19 cellular contexts compared by ENCODE assay signal in the genomic region with DNA sequence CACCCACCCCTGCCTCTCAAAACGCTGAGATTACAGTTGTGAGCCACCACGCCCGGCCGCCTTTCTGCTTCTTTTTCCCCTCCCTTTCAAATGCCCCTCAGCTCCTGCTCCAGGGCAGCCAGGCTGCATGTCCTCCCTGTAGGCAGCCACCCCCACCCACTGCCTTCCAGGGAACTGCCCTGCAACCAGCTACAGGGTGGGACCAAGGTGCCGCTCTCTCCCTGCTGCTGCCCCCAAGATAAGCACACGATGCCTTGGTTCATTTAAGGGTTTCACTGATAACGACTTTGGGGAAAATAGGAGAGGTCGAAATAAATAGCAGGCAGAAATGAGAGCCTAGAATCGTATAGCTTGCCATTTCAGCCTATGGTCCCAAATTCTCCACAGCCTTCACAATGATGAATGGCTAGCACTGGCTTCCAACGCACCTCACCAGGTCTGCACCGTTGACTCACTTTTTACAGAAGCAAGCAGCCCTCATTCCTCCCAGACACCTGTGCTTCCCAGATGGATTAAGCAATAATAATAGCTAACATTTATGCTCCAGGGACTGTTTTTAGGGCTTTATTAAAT. TPM values are rescaled to one million over a fixed set of nuclear protein-coding genes. Genes with fewer than 3 reads are reported as not detected.
DNase-seq lines count a peak whose midpoint lies in the region; ATAC-seq lines count a peak whose summit lies in the region.
"Had no signal": no experiment of that assay in that cellular context is flagged by ENCODE, and none has a peak within 500 bp of the region (broad histone marks: within the 10 kb centered on the region; RNA-seq: fewer than 3 reads in every experiment).

No MANE protein-coding gene starts in this region.

- peaks cover 42% of the 10 kb centered on the region for H3K4me1 Mint-ChIP-seq in activated T-cell treated with anti-CD3 and anti-CD28 coated beads, Interleukin-2, amount 50 U/mL, for 24 hours (ENCODE audit: low read depth)
- peaks cover 25% of the 10 kb centered on the region for H3K4me1 Mint-ChIP-seq in activated T-helper 2 cell treated with anti-CD3 and anti-CD28 coated beads, Interferon-gamma antibody, Interleukin-2, Interleukin-4, amounts not matched to agents 10 μg/mL and 5 μg/mL and 100 μg/mL, durations not matched to agents 14 hours and 24 hours and 36 hours (ENCODE audit: low read depth)
- peaks cover 6 to 24% of the 10 kb centered on the region in 2 donors for H3K4me1 Mint-ChIP-seq in stimulated activated naive B cell treated with anti-CD40 and anti-IgM and Interleukin-4, amounts not matched to agents 10 μg/mL and 1 μg/mL and 100 μg/mL, for 72 hours

- no peaks in the 10 kb centered on the region for H3K9me3 Mint-ChIP-seq in activated T-cell treated with anti-CD3 and anti-CD28 coated beads, Interleukin-2, amount 50 U/mL, for 24 hours
- H3K9me3 Mint-ChIP-seq in activated T-helper 2 cell treated with anti-CD3 and anti-CD28 coated beads, Interferon-gamma antibody, Interleukin-2, Interleukin-4, amounts not matched to agents 10 μg/mL and 5 μg/mL and 100 μg/mL, durations not matched to agents 14 hours and 24 hours and 36 hours = no peaks in the 10 kb centered on the region
- no peaks in the 10 kb centered on the region for H3K9me3 Mint-ChIP-seq in stimulated activated naive B cell treated with anti-CD40 and anti-IgM and Interleukin-4, amounts not matched to agents 10 μg/mL and 1 μg/mL and 100 μg/mL, for 72 hours
- H3K9me3 Mint-ChIP-seq: HFFc6 had no signal

- H3K4me3 Mint-ChIP-seq in activated T-cell treated with anti-CD3 and anti-CD28 coated beads, Interleukin-2, amount 50 U/mL, for 24 hours = no peak overlapping the region
- no peak overlapping the region for H3K4me3 Mint-ChIP-seq in activated T-helper 2 cell treated with anti-CD3 and anti-CD28 coated beads, Interferon-gamma antibody, Interleukin-2, Interleukin-4, amounts not matched to agents 10 μg/mL and 5 μg/mL and 100 μg/mL, durations not matched to agents 14 hours and 24 hours and 36 hours (ENCODE audit: low read depth)
- H3K4me3 Mint-ChIP-seq in stimulated activated naive B cell treated with anti-CD40 and anti-IgM and Interleukin-4, amounts not matched to agents 10 μg/mL and 1 μg/mL and 100 μg/mL, for 72 hours = no peak overlapping the region
- H3K4me3 Mint-ChIP-seq: HFFc6 had no signal

- no peak for ATAC-seq in stimulated activated naive B cell treated with anti-CD40 and anti-IgM and Interleukin-4, amounts not matched to agents 10 μg/mL and 1 μg/mL and 100 μg/mL, for 72 hours (replicated peaks)
- ATAC-seq in HG03045 (IDR thresholded peaks at IDR 0.05; ENCODE audit: unreplicated experiment) = no peak
- ATAC-seq: A549, Panc1 had no signal

- H3K36me3 Mint-ChIP-seq in activated T-cell treated with anti-CD3 and anti-CD28 coated beads, Interleukin-2, amount 50 U/mL, for 24 hours (ENCODE audit: low read depth) = peaks cover 71% of the 10 kb centered on the region
- peaks cover 46% of the 10 kb centered on the region for H3K36me3 Mint-ChIP-seq in activated T-helper 2 cell treated with anti-CD3 and anti-CD28 coated beads, Interferon-gamma antibody, Interleukin-2, Interleukin-4, amounts not matched to agents 10 μg/mL and 5 μg/mL and 100 μg/mL, durations not matched to agents 14 hours and 24 hours and 36 hours (ENCODE audit: low read depth)
- peaks cover 29 to 46% of the 10 kb centered on the region in 2 donors for H3K36me3 Mint-ChIP-seq in stimulated activated naive B cell treated with anti-CD40 and anti-IgM and Interleukin-4, amounts not matched to agents 10 μg/mL and 1 μg/mL and 100 μg/mL, for 72 hours

- DNase-seq in activated T-cell treated with anti-CD3 and anti-CD28 coated beads, Interleukin-2, amount 50 U/mL, for 24 hours = no peak
- DNase-seq in activated T-cell treated with anti-CD3 and anti-CD28 coated beads for 4 hours (no peak), NCI-H69 (lab: John Stamatoyannopoulos, UW) (peak; percentile 12), NCI-H2107 treated with DMSO at 0.1 percent for 48 hours (lab: John Stamatoyannopoulos, UW; ENCODE audit: unreplicated experiment) (no peak)
- no peak for DNase-seq in activated T-helper 2 cell treated with anti-CD3 and anti-CD28 coated beads, Interferon-gamma antibody, Interleukin-2, Interleukin-4, amounts not matched to agents 10 μg/mL and 5 μg/mL and 100 μg/mL, durations not matched to agents 14 hours and 24 hours and 36 hours (ENCODE audit: low spot score)
- no peak for DNase-seq in stimulated activated naive B cell treated with anti-CD40 and anti-IgM and Interleukin-4, amounts not matched to agents 10 μg/mL and 1 μg/mL and 100 μg/mL, for 72 hours
- DNase-seq: Caco-2, DMS153, HFFc6, Karpas-422, MG63, NCI-H1092, NCI-H146, NCI-H2081, NCI-H510A, NCI-H82 had no signal

- H3K27me3 Mint-ChIP-seq in activated T-cell treated with anti-CD3 and anti-CD28 coated beads, Interleukin-2, amount 50 U/mL, for 24 hours = no peaks in the 10 kb centered on the region
- no peaks in the 10 kb centered on the region for H3K27me3 Mint-ChIP-seq in activated T-helper 2 cell treated with anti-CD3 and anti-CD28 coated beads, Interferon-gamma antibody, Interleukin-2, Interleukin-4, amounts not matched to agents 10 μg/mL and 5 μg/mL and 100 μg/mL, durations not matched to agents 14 hours and 24 hours and 36 hours (ENCODE audit: low read depth)
- H3K27me3 Mint-ChIP-seq in stimulated activated naive B cell treated with anti-CD40 and anti-IgM and Interleukin-4, amounts not matched to agents 10 μg/mL and 1 μg/mL and 100 μg/mL, for 72 hours = no peaks in the 10 kb centered on the region

- intact Hi-C loops in activated T-helper 2 cell treated with anti-CD3 and anti-CD28 coated beads, Interferon-gamma antibody, Interleukin-2, Interleukin-4, amounts not matched to agents 10 μg/mL and 5 μg/mL and 100 μg/mL, durations not matched to agents 14 hours and 24 hours and 36 hours (cut with micrococcal nuclease) = loop anchor here (5.0 kb wide), 2 partner anchors 41 to 159 kb away; a partner anchor contains a TSS

- H3K27ac Mint-ChIP-seq in activated T-cell treated with anti-CD3 and anti-CD28 coated beads, Interleukin-2, amount 50 U/mL, for 24 hours = peak overlapping the region; percentile 38
- peak overlapping the region; percentile 28 for H3K27ac Mint-ChIP-seq in activated T-helper 2 cell treated with anti-CD3 and anti-CD28 coated beads, Interferon-gamma antibody, Interleukin-2, Interleukin-4, amounts not matched to agents 10 μg/mL and 5 μg/mL and 100 μg/mL, durations not matched to agents 14 hours and 24 hours and 36 hours
- peak overlapping the region; percentile 85 for H3K27ac Mint-ChIP-seq in stimulated activated naive B cell treated with anti-CD40 and anti-IgM and Interleukin-4, amounts not matched to agents 10 μg/mL and 1 μg/mL and 100 μg/mL, for 72 hours
- H3K27ac Mint-ChIP-seq: HFFc6 had no signal

RNA-seq across cellular contexts. Expression of a gene that starts 40.7 kb away (rescaled TPM):
- total RNA-seq in activated T-helper 2 cell treated with anti-CD3 and anti-CD28 coated beads, Interferon-gamma antibody, Interleukin-2, Interleukin-4, amounts not matched to agents 10 μg/mL and 5 μg/mL and 100 μg/mL, durations not matched to agents 14 hours and 24 hours and 36 hours = 4.3 and 4.6 TPM in 2 replicates

Comparison
In these comparisons a context has a peak if more than half of its experiments do, and no peak if none do; other contexts are left out.
1. H3K27ac Mint-ChIP-seq: peak in every context shown above with its lines; median percentile 85 in stimulated activated naive B cell treated with anti-CD40 and anti-IgM and Interleukin-4, amounts not matched to agents 10 μg/mL and 1 μg/mL and 100 μg/mL, for 72 hours; 38 in activated T-cell treated with anti-CD3 and anti-CD28 coated beads, Interleukin-2, amount 50 U/mL, for 24 hours; 28 in activated T-helper 2 cell treated with anti-CD3 and anti-CD28 coated beads, Interferon-gamma antibody, Interleukin-2, Interleukin-4, amounts not matched to agents 10 μg/mL and 5 μg/mL and 100 μg/mL, durations not matched to agents 14 hours and 24 hours and 36 hours.